8 cellular contexts compared by ENCODE assay signal in the genomic region with DNA sequence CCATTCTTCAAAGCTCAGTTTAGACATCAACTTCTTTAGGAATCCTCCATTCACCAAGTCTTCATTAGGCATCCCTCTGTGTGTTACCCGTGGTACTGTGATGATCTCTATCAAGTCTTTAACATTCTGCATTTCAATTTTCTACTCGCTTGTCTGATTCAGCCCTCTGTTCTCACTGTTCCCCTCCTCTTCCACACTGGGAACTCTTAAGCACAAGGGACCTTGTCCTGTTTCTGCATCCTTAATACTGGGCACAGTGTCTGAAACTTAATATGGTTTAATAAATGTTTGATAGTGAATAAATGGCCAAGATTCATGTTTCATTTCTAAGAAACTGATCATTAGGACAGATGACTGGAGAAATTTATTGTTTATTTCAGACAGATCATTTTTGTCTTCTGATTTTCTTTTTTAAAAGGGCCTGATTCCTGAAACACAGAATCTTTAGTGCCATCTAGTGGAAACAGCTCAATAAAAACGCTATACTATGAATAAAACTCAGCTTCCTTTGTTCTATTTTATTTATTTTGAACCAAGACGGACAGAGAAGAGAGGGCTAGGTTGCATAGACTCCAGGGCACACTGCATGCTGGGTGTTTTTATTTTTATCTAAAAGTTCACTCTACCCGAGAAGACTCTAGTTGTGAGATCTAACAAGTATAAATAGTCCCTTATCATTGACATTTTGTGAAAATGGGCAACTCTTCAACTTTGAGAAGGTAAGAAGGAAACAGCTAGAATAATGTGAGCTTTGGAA. TPM values are rescaled to one million over a fixed set of nuclear protein-coding genes. Genes with fewer than 3 reads are reported as not detected.
A peak's percentile ranks its signal among the peaks of the same experiment; 100 is the strongest.
DNase-seq lines count a peak whose midpoint lies in the region; FAIRE-seq and TF ChIP-seq lines count a peak whose summit lies in the region.

No MANE protein-coding gene starts in this region.

- H3K4me1 Mint-ChIP-seq in endodermal cell = peaks cover 7% of the 10 kb centered on the region
- H3K4me1 Mint-ChIP-seq in activated CD4-positive, alpha-beta T cell treated with anti-CD3 and anti-CD28 coated beads, Interleukin-2, amount 10 ng/mL, durations not matched to agents 7 days and 5 days = no peaks in the 10 kb centered on the region

- peak; percentile 36 for TF ChIP-seq CTCF in AG09309 (IDR thresholded peaks at IDR 0.05; ENCODE audit: control insufficient read depth, insufficient read depth, low read depth, low read length, missing control alignments)
- TF ChIP-seq CTCF in endodermal cell (conservative IDR thresholded peaks at IDR 0.05) = peak; percentile 76

- H3K9me3 ChIP-seq in endodermal cell (ENCODE audit: control insufficient read depth, low read length) = no peaks in the 10 kb centered on the region

- no peaks in the 10 kb centered on the region for H3K4me1 ChIP-seq in endodermal cell (ENCODE audit: control insufficient read depth, insufficient read depth, low read length)

- WGBS in endodermal cell (ENCODE audit: insufficient coverage in 1 of 2, insufficient read length in 1 of 2), 2 experiments = 57 to 66% methylated on average over 2 to 5 of the region's 5 CpGs

- no peaks in the 10 kb centered on the region for H3K27me3 Mint-ChIP-seq in endodermal cell (ENCODE audit: insufficient read depth)
- H3K27me3 Mint-ChIP-seq in activated CD4-positive, alpha-beta T cell treated with anti-CD3 and anti-CD28 coated beads, Interleukin-2, amount 10 ng/mL, durations not matched to agents 7 days and 5 days = peaks cover 10% of the 10 kb centered on the region

- H3K27ac Mint-ChIP-seq in endodermal cell = no peak overlapping the region
- H3K27ac Mint-ChIP-seq in activated CD4-positive, alpha-beta T cell treated with anti-CD3 and anti-CD28 coated beads, Interleukin-2, amount 10 ng/mL, durations not matched to agents 7 days and 5 days = no peak overlapping the region

- peak overlapping the region; percentile 74 for H3K27ac ChIP-seq in endodermal cell (ENCODE audit: low read depth, low read length)

- POLR2A ChIA-PET in activated CD4-positive, alpha-beta T cell treated with anti-CD3 and anti-CD28 coated beads, Interleukin-2, amount 10 ng/mL, durations not matched to agents 7 days and 5 days (lab: Charles Lee) = no interaction called here

- DNase-seq in AG09309 (ENCODE audit: low read depth) = no peak
- DNase-seq in GM18507 (ENCODE audit: extremely low spot score, insufficient read length, low read depth) = no peak
- DNase-seq in NCI-H774 (lab: John Stamatoyannopoulos, UW) = peak; percentile 9
- no peak for DNase-seq in endodermal cell
- peak; percentile 70 for DNase-seq in myocyte (ENCODE audit: low read depth)
- DNase-seq in activated naive CD4-positive, alpha-beta T cell treated with anti-CD3 and anti-CD28 coated beads, Interleukin-2, amount 50 U/mL, for 16 hours = no peak
- no peak for DNase-seq in activated CD4-positive, alpha-beta T cell treated with anti-CD3 and anti-CD28 coated beads, Interleukin-2, amount 10 ng/mL, durations not matched to agents 7 days and 5 days
- DNase-seq in activated CD4-positive, alpha-beta T cell treated with anti-CD3 and anti-CD28 coated beads, Interleukin-2, amount 50 U/mL, for 48 hours = no peak

- H3K4me3 ChIP-seq in AG09309 (ENCODE audit: control insufficient read depth, low read depth, low read length) (no peak overlapping the region), endodermal cell (ENCODE audit: low read length) (no peak overlapping the region)

- H3K27me3 ChIP-seq in endodermal cell (ENCODE audit: control insufficient read depth, insufficient read depth, low read length, poor library complexity, severe bottlenecking) = peaks cover 10% of the 10 kb centered on the region

- H3K36me3 Mint-ChIP-seq in endodermal cell (ENCODE audit: low read depth) = no peaks in the 10 kb centered on the region
- H3K36me3 Mint-ChIP-seq in activated CD4-positive, alpha-beta T cell treated with anti-CD3 and anti-CD28 coated beads, Interleukin-2, amount 10 ng/mL, durations not matched to agents 7 days and 5 days (ENCODE audit: low read depth) = no peaks in the 10 kb centered on the region

- CTCF ChIA-PET in activated CD4-positive, alpha-beta T cell treated with anti-CD3 and anti-CD28 coated beads, Interleukin-2, amount 10 ng/mL, durations not matched to agents 7 days and 5 days (lab: Charles Lee) = interaction anchor here (0.6 to 2.1 kb wide), 12 partner anchors 9 to 404 kb away, joined by 3 to 6 read pairs (median 4); no protein-coding TSS in a partner anchor

- no peak overlapping the region for H3K4me3 Mint-ChIP-seq in endodermal cell
- no peak overlapping the region for H3K4me3 Mint-ChIP-seq in activated CD4-positive, alpha-beta T cell treated with anti-CD3 and anti-CD28 coated beads, Interleukin-2, amount 10 ng/mL, durations not matched to agents 7 days and 5 days

- H3K36me3 ChIP-seq in endodermal cell (ENCODE audit: control insufficient read depth, insufficient read depth, low read length) = no peaks in the 10 kb centered on the region

- peak; percentile 52 for FAIRE-seq in GM18507 (lab: Jason Lieb, UNC)

- no peaks in the 10 kb centered on the region for H3K9me3 Mint-ChIP-seq in endodermal cell
- no peaks in the 10 kb centered on the region for H3K9me3 Mint-ChIP-seq in activated CD4-positive, alpha-beta T cell treated with anti-CD3 and anti-CD28 coated beads, Interleukin-2, amount 10 ng/mL, durations not matched to agents 7 days and 5 days

- no peak overlapping the region for H3K9ac ChIP-seq in endodermal cell (ENCODE audit: extremely low read depth, low read length, poor library complexity, severe bottlenecking)

RNA-seq across cellular contexts. Expression of gene TRIM45, which starts 7.0 kb away (rescaled TPM):
- total RNA-seq in endodermal cell = 10 to 100 TPM; 13.4 to 16.5 TPM
- polyA plus RNA-seq in endodermal cell (2013, experiment 1 of 2) = 34.2 TPM
- 23.2 TPM for polyA plus RNA-seq in endodermal cell (2013, experiment 2 of 2)
- total RNA-seq in myocyte = 14.4 and 17.1 TPM in 2 replicates
- 8.0 TPM for polyA plus RNA-seq in myocyte (2012)
- total RNA-seq in activated CD4-positive, alpha-beta T cell treated with anti-CD3 and anti-CD28 coated beads, Interleukin-2, amount 10 ng/mL, durations not matched to agents 7 days and 5 days = under 1 TPM; 0.33 to 0.47 TPM

Comparison
In these comparisons a context has a peak if more than half of its experiments do, and no peak if none do; other contexts are left out.
1. DNase-seq: peak in NCI-H774 (single experiment) and myocyte (single experiment); none in AG09309 (single experiment), GM18507 (single experiment), endodermal cell (single experiment), activated naive CD4-positive, alpha-beta T cell treated with anti-CD3 and anti-CD28 coated beads, Interleukin-2, amount 50 U/mL, for 16 hours (single experiment), activated CD4-positive, alpha-beta T cell treated with anti-CD3 and anti-CD28 coated beads, Interleukin-2, amount 10 ng/mL, durations not matched to agents 7 days and 5 days (single experiment) and activated CD4-positive, alpha-beta T cell treated with anti-CD3 and anti-CD28 coated beads, Interleukin-2, amount 50 U/mL, for 48 hours (0 of 2).
2. RNA of gene TRIM45, which starts 7.0 kb away (total RNA-seq): 13.4 to 16.5 TPM in endodermal cell and 14.4 to 17.1 TPM in myocyte; 0.33 to 0.47 TPM in activated CD4-positive, alpha-beta T cell treated with anti-CD3 and anti-CD28 coated beads, Interleukin-2, amount 10 ng/mL, durations not matched to agents 7 days and 5 days; every median in the first group is over 4 times any median in the second.